ENCODE assay signal across 1 cellular context in the genomic region with DNA sequence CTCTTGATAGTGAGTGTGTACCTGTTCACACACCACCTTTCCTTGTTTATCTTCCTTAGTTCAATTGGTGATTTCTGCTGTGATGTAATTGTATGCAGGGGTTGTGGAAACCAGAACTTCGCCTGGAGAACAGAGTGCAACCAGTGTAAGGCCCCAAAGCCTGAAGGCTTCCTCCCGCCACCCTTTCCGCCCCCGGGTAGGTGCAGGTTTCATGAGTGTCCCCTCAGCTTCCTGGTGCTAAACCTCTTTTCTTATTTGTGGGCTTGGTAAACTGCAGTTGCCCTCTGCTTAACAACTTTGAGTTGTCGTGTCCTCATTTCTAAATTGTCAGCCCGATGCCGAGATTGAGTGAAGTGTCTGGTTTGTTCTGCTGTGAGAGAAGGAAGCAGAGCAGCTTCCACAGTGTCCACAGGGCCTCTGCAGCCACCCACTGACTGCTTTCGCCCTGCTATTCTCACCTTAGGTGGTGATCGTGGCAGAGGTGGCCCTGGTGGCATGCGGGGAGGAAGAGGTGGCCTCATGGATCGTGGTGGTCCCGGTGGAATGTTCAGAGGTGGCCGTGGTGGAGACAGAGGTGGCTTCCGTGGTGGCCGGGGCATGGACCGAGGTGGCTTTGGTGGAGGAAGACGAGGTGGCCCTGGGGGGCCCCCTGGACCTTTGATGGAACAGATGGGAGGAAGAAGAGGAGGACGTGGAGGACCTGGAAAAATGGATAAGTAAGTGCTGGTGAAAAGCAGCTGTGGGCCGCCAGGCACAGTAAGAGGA.
TF ChIP-seq lines count a peak whose summit lies in the region.

No MANE protein-coding gene starts in this region.

TF ChIP-seq in H1, 55 proteins besides CTCF, POLR2A, EP300 and RAD21:
- TF ChIP-seq HDAC2 (IDR thresholded peaks at IDR 0.05; ENCODE audit: borderline replicate concordance in 1 of 2, low read depth in 2 of 2, low read length in 2 of 2) (no peak), POLR2AphosphoS5 (IDR thresholded peaks at IDR 0.05; ENCODE audit: low read depth, low read length) (no peak), MAFK (IDR thresholded peaks at IDR 0.05; ENCODE audit: low read depth, low read length) (no peak), EZH2 (IDR thresholded peaks at IDR 0.05; ENCODE audit: low read depth, low read length, severe bottlenecking) (no peak), NRF1 (IDR thresholded peaks at IDR 0.05; ENCODE audit: low read depth, low read length) (no peak), CREB1 (IDR thresholded peaks at IDR 0.05) (no peak), JUN (IDR thresholded peaks at IDR 0.05; ENCODE audit: low read depth, low read length) (no peak), GTF2F1 (IDR thresholded peaks at IDR 0.05; ENCODE audit: borderline replicate concordance, low read depth, low read length) (no peak), SIN3A (conservative IDR thresholded peaks at IDR 0.05 in 1 of 2, IDR thresholded peaks at IDR 0.05 in 1 of 2; ENCODE audit: low read depth in 1 of 2, low read length in 2 of 2) (no peak), CEBPB (IDR thresholded peaks at IDR 0.05; ENCODE audit: low read depth, low read length) (no peak), SIX5 (IDR thresholded peaks at IDR 0.05; ENCODE audit: low read depth, low read length) (no peak), SUZ12 (IDR thresholded peaks at IDR 0.05; ENCODE audit: low read length) (no peak), CHD2 (IDR thresholded peaks at IDR 0.05; ENCODE audit: low read length) (no peak), SIRT6 (IDR thresholded peaks at IDR 0.05; ENCODE audit: low read length) (no peak)
- TF ChIP-seq, protein P1, sequence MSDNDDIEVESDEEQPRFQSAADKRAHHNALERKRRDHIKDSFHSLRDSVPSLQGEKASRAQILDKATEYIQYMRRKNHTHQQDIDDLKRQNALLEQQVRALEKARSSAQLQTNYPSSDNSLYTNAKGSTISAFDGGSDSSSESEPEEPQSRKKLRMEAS (IDR thresholded peaks at IDR 0.05) = no peak
